In the genomic region with DNA sequence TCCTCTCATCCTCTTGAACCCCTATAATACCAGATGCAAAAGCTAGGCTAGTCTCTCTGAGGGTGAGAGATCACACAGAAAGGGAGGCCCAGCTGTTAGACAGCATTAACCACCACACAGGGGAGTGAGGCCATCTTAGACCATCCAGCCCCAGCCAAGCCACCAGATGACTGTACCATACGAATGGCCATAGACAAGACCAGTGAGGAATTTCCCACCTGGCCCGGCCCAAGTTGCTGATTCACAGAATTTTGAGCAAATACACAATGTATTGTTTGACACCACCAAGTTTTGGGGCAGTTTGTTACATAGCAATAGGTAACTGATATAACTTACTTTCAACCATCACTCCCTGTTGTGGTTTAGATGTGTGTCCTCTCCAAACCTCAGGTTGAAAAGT, we compare ENCODE assay signal across 9 cellular contexts.
"Had no signal": no experiment of that assay in that cellular context is flagged by ENCODE, and none has a peak within 500 bp of the region (broad histone marks: within the 10 kb centered on the region; RNA-seq: fewer than 3 reads in every experiment).

No MANE protein-coding gene starts in this region.

- ATAC-seq: GM23338, HCT116 had no signal

- H3K36me3 ChIP-seq: HAP-1 had no signal

- DNase-seq: GM23248, GOT3, H7, H9, HCEC 1CT, HFFc6 had no signal

- H3K27ac ChIP-seq: GM23248 had no signal

- H3K4me2 ChIP-seq: GM23338 had no signal

- H3K4me1 ChIP-seq: HAP-1 had no signal

- H3K9ac ChIP-seq: GM23248 had no signal

- H3K4me3 ChIP-seq: GM23248, GM23338, HAP-1 had no signal
